In genomic region chr6:40320441-40320840, GRCh38 we compare ENCODE assay signal across 28 cellular contexts.
DNase-seq lines count a peak whose midpoint lies in the region; ATAC-seq, FAIRE-seq and TF ChIP-seq lines count a peak whose summit lies in the region.
"Had no signal": no experiment of that assay in that cellular context is flagged by ENCODE, and none has a peak within 500 bp of the region (broad histone marks: within the 10 kb centered on the region; RNA-seq: fewer than 3 reads in every experiment).

No MANE protein-coding gene starts in this region.

- H2AFZ ChIP-seq in HepG2 (ENCODE audit: low read length) (no peak overlapping the region), osteoblast (ENCODE audit: low read length) (no peak overlapping the region)

- H3K36me3 ChIP-seq in liver (ENCODE audit: control insufficient read depth in 4 of 4, insufficient read depth in 3 of 4, low read depth in 1 of 4, low read length in 3 of 4): no peaks in the 10 kb centered on the region
- no peaks in the 10 kb centered on the region for H3K36me3 ChIP-seq in HepG2 (replicated peaks in 1 of 2; ENCODE audit: control insufficient read depth in 1 of 2, insufficient read depth in 2 of 2, low read length in 2 of 2)
- H3K36me3 ChIP-seq in right lobe of liver: no peaks in the 10 kb centered on the region
- H3K36me3 ChIP-seq in osteoblast (ENCODE audit: insufficient read depth, low read length): no peaks in the 10 kb centered on the region
- H3K36me3 ChIP-seq: BLaER1 treated with 17β-estradiol and CSF1 and Interleukin-3, amounts not matched to agents 10 nM and 100 nM had no signal

- POLR2A ChIA-PET in HepG2 (lab: Yijun Ruan, JAX): no interaction called here

- no peaks in the 10 kb centered on the region for H3K79me2 ChIP-seq in HepG2 (ENCODE audit: insufficient read depth, low read length)
- H3K79me2 ChIP-seq in osteoblast (ENCODE audit: insufficient read depth, low read length): no peaks in the 10 kb centered on the region

- CTCF ChIA-PET in HepG2 (lab: Yijun Ruan, JAX; ENCODE audit: low intra/inter-chr PET ratio, low total read pairs): no interaction called here

- no peaks in the 10 kb centered on the region for H3K4me1 Mint-ChIP-seq in activated naive CD4-positive, alpha-beta T cell treated with anti-CD3 and anti-CD28 coated beads, Interleukin-2, amount 50 U/mL, for 24 hours
- H3K4me1 Mint-ChIP-seq: B cell; CD4-positive, alpha-beta memory T cell; CD4-positive, CD25-positive, alpha-beta regulatory T cell; CD8-positive, alpha-beta memory T cell had no signal

- FAIRE-seq in HepG2 (lab: Jason Lieb, UNC): no peak
- FAIRE-seq: A549, GM12878, GM12892, GM18507 had no signal

- TF ChIP-seq POLR2A in HepG2 (IDR thresholded peaks at IDR 0.05; ENCODE audit: insufficient read depth in 1 of 2, low read depth in 2 of 2, low read length in 2 of 2) (no peak), right lobe of liver (IDR thresholded peaks at IDR 0.05) (no peak)

- H3K4me3 Mint-ChIP-seq in activated naive CD4-positive, alpha-beta T cell treated with anti-CD3 and anti-CD28 coated beads, Interleukin-2, amount 50 U/mL, for 24 hours: no peak overlapping the region
- H3K4me3 Mint-ChIP-seq: B cell; CD4-positive, alpha-beta memory T cell; CD4-positive, CD25-positive, alpha-beta regulatory T cell; CD8-positive, alpha-beta memory T cell had no signal

- H4K20me1 ChIP-seq in HepG2 (ENCODE audit: insufficient read depth, low read length) (no peaks in the 10 kb centered on the region), osteoblast (ENCODE audit: insufficient read depth, low read length) (no peaks in the 10 kb centered on the region)
- H4K20me1 ChIP-seq: BLaER1 treated with 17β-estradiol and CSF1 and Interleukin-3, amounts not matched to agents 10 nM and 100 nM had no signal

- TF ChIP-seq RAD21 in liver (IDR thresholded peaks at IDR 0.05): no peak
- no peak for TF ChIP-seq RAD21 in HepG2 (CRISPR knock-in tag; IDR thresholded peaks at IDR 0.05)

- H3K9ac ChIP-seq in liver (ENCODE audit: low read depth in 1 of 2, low read length in 2 of 2): no peak overlapping the region
- no peak overlapping the region for H3K9ac ChIP-seq in HepG2 (ENCODE audit: insufficient read depth, low read depth, low read length)
- H3K9ac ChIP-seq: BLaER1 treated with 17β-estradiol and CSF1 and Interleukin-3, amounts not matched to agents 10 nM and 100 nM had no signal

- H3K4me1 ChIP-seq in liver (ENCODE audit: control insufficient read depth in 4 of 4, insufficient read depth in 4 of 4, low read length in 3 of 4) (peaks cover 0 to 4% (median 0%) of the 10 kb centered on the region in 4 donors), HepG2 (ENCODE audit: insufficient read depth, low read length) (no peaks in the 10 kb centered on the region), right lobe of liver (peaks cover 0 to 11% (median 0%) of the 10 kb centered on the region in 4 donors), osteoblast (ENCODE audit: insufficient read depth, low read length) (no peaks in the 10 kb centered on the region)
- H3K4me1 ChIP-seq: A549 had no signal

- no peak overlapping the region for H3K4me3 ChIP-seq in liver (ENCODE audit: low read depth in 1 of 3, low read length in 3 of 3)
- H3K4me3 ChIP-seq in HepG2 (replicated peaks in 1 of 3; ENCODE audit: insufficient read depth in 1 of 3, low read depth in 2 of 3, low read length in 3 of 3): no peak overlapping the region
- H3K4me3 ChIP-seq in right lobe of liver: no peak overlapping the region
- H3K4me3 ChIP-seq in osteoblast (ENCODE audit: insufficient read depth, low read length): no peak overlapping the region
- H3K4me3 ChIP-seq: A549; BLaER1 treated with 17β-estradiol and CSF1 and Interleukin-3, amounts not matched to agents 10 nM and 100 nM; GM12878 had no signal

- no peak for TF ChIP-seq CTCF in liver (IDR thresholded peaks at IDR 0.05; ENCODE audit: low read depth, low read length, missing input control)
- no peak for TF ChIP-seq CTCF in HepG2 (CRISPR knock-in tag; IDR thresholded peaks at IDR 0.05)
- no peak for TF ChIP-seq CTCF in right lobe of liver (IDR thresholded peaks at IDR 0.05)
- TF ChIP-seq CTCF in osteoblast (IDR thresholded peaks at IDR 0.05; ENCODE audit: extremely low read depth, low read depth, low read length): no peak

- intact Hi-C loops in HepG2 (cut with micrococcal nuclease; ENCODE audit: unreplicated experiment): loop anchor here (1.0 to 10.0 kb wide), 2 partner anchors 32 to 744 kb away; no protein-coding TSS in a partner anchor
- intact Hi-C loops in right lobe of liver (cut with DNase I): no loop called here

- ATAC-seq in activated naive CD4-positive, alpha-beta T cell treated with anti-CD3 and anti-CD28 coated beads, Interleukin-2, amount 50 U/mL, for 72 hours: no peak
- no peak for ATAC-seq in HepG2
- peak; percentile 57 to 87 (median 72) for ATAC-seq in right lobe of liver
- ATAC-seq: A549, GM12878 had no signal

- H3K27me3 ChIP-seq in liver (ENCODE audit: control insufficient read depth in 4 of 4, insufficient read depth in 4 of 4, low read length in 3 of 4) (no peaks in the 10 kb centered on the region), HepG2 (ENCODE audit: control insufficient read depth in 1 of 2, insufficient read depth in 2 of 2, low read length in 2 of 2) (peaks cover 3 to 17% of the 10 kb centered on the region in 2 experiments; a peak in 3 of 5 replicates), right lobe of liver (no peaks in the 10 kb centered on the region), osteoblast (ENCODE audit: insufficient read depth, low read length) (no peaks in the 10 kb centered on the region)
- H3K27me3 ChIP-seq: BLaER1 treated with 17β-estradiol and CSF1 and Interleukin-3, amounts not matched to agents 10 nM and 100 nM had no signal

- H3K9me3 ChIP-seq in liver (ENCODE audit: control insufficient read depth in 4 of 4, low read length in 3 of 4) (peaks cover 0 to 5% (median 0%) of the 10 kb centered on the region in 4 donors), HepG2 (ENCODE audit: low read length) (no peaks in the 10 kb centered on the region), right lobe of liver (no peaks in the 10 kb centered on the region), osteoblast (ENCODE audit: low read depth, low read length) (no peaks in the 10 kb centered on the region)
- H3K9me3 ChIP-seq: A549 had no signal

- DNase-seq in activated naive CD4-positive, alpha-beta T cell treated with anti-CD3 and anti-CD28 coated beads, Interleukin-2, amount 50 U/mL, for 72 hours (ENCODE audit: low spot score in 2 of 2): no peak
- DNase-seq in HepG2 (ENCODE audit: low spot score) (no peak), right lobe of liver (peak in 2 of 3 donors; percentile 62 to 77), osteoblast (ENCODE audit: insufficient read length, low spot score, missing footprints) (peak; percentile 29), NCI-H345 treated with DMSO at 0.1 percent for 48 hours (lab: John Stamatoyannopoulos, UW; ENCODE audit: unreplicated experiment) (no peak), activated gamma-delta T cell treated with Interleukin-2 at 50 U/mL for 16 hours (no peak)
- DNase-seq: AML-193; CD4-positive, alpha-beta memory T cell; CD4-positive, CD25-positive, alpha-beta regulatory T cell; CD8-positive, alpha-beta memory T cell; COR-L47; DMS 273 treated with DMSO at 0.1 percent for 48 hours; DMS153; DMS53; DMS79; DND-41; EL; GDM1 had no signal

- H3K27ac ChIP-seq in liver (ENCODE audit: low read depth in 1 of 2, low read length in 2 of 2) (no peak overlapping the region), HepG2 (ENCODE audit: extremely low read length, insufficient read depth, low read length) (no peak overlapping the region), right lobe of liver (no peak overlapping the region), osteoblast (ENCODE audit: low read depth, low read length) (no peak overlapping the region)
- H3K27ac ChIP-seq: 22Rv1; A549; BLaER1 treated with 17β-estradiol and CSF1 and Interleukin-3, amounts not matched to agents 10 nM and 100 nM; C4-2B had no signal

- BruUV-seq in HepG2 (replicated peaks; lab: Mats Ljungman, UMichigan): no TSS peak

- H3K27ac Mint-ChIP-seq in activated naive CD4-positive, alpha-beta T cell treated with anti-CD3 and anti-CD28 coated beads, Interleukin-2, amount 50 U/mL, for 24 hours: peak overlapping the region; percentile 52
- H3K27ac Mint-ChIP-seq in activated naive CD4-positive, alpha-beta T cell treated with anti-CD3 and anti-CD28 coated beads, Interleukin-2, amount 50 U/mL, for 72 hours: no peak overlapping the region
- H3K27ac Mint-ChIP-seq: B cell; CD4-positive, alpha-beta memory T cell; CD4-positive, CD25-positive, alpha-beta regulatory T cell; CD8-positive, alpha-beta memory T cell had no signal

- in situ Hi-C loops in HepG2 (cut with HindIII; ENCODE audit: extremely low pct_ligation_motif_present, low pct_unique_long_range_greater_than_20kb): no loop called here

- no peak overlapping the region for H3K4me2 ChIP-seq in HepG2 (ENCODE audit: low read depth, low read length)
- H3K4me2 ChIP-seq in osteoblast (ENCODE audit: insufficient read depth, low read length): no peak overlapping the region
- H3K4me2 ChIP-seq: A549; BLaER1 treated with 17β-estradiol and CSF1 and Interleukin-3, amounts not matched to agents 10 nM and 100 nM had no signal

- no peak for TF ChIP-seq EP300 in HepG2 (IDR thresholded peaks at IDR 0.05; ENCODE audit: low read depth in 2 of 2, low read length in 2 of 2)
- no peak for TF ChIP-seq EP300 in HepG2 (CRISPR knock-in tag; IDR thresholded peaks at IDR 0.05; ENCODE audit: borderline replicate concordance)

- H3K36me3 Mint-ChIP-seq in activated naive CD4-positive, alpha-beta T cell treated with anti-CD3 and anti-CD28 coated beads, Interleukin-2, amount 50 U/mL, for 24 hours: no peaks in the 10 kb centered on the region
- H3K36me3 Mint-ChIP-seq in activated naive CD4-positive, alpha-beta T cell treated with anti-CD3 and anti-CD28 coated beads, Interleukin-2, amount 50 U/mL, for 72 hours: no peaks in the 10 kb centered on the region
- H3K36me3 Mint-ChIP-seq: CD4-positive, alpha-beta memory T cell; CD4-positive, CD25-positive, alpha-beta regulatory T cell; CD8-positive, alpha-beta memory T cell had no signal

- H3K27me3 Mint-ChIP-seq in activated naive CD4-positive, alpha-beta T cell treated with anti-CD3 and anti-CD28 coated beads, Interleukin-2, amount 50 U/mL, for 24 hours: peaks cover 11% of the 10 kb centered on the region

- WGBS in liver: 52% methylated on average over 3 of the region's 3 CpGs
- 0% methylated on average over 3 of the region's 3 CpGs for WGBS in HepG2 (ENCODE audit: low lambda C conversion rate)
- 53% methylated on average over 2 of the region's 3 CpGs for WGBS in right lobe of liver (ENCODE audit: insufficient coverage, low coverage, low lambda C conversion rate, missing lambda C conversion rate)

- H3K9me3 Mint-ChIP-seq in activated naive CD4-positive, alpha-beta T cell treated with anti-CD3 and anti-CD28 coated beads, Interleukin-2, amount 50 U/mL, for 24 hours: peaks cover 5% of the 10 kb centered on the region
- peaks cover 5 to 10% of the 10 kb centered on the region in 2 donors for H3K9me3 Mint-ChIP-seq in activated naive CD4-positive, alpha-beta T cell treated with anti-CD3 and anti-CD28 coated beads, Interleukin-2, amount 50 U/mL, for 72 hours

TF ChIP-seq in liver, 16 proteins besides CTCF, POLR2A, EP300 and RAD21 (continues in another document):
- TF ChIP-seq SP1 (IDR thresholded peaks at IDR 0.05): peak; percentile 9
- peak; percentile 63 to 69 for TF ChIP-seq HNF4A (conservative IDR thresholded peaks at IDR 0.05)

TF ChIP-seq in HepG2, 621 proteins besides CTCF, POLR2A, EP300 and RAD21 (continues in another document):
- no peak for TF ChIP-seq MYNN (CRISPR knock-in tag; IDR thresholded peaks at IDR 0.05; ENCODE audit: low read depth)
- TF ChIP-seq ZNF543 (CRISPR knock-in tag; IDR thresholded peaks at IDR 0.05): no peak

Comparison
In these comparisons a context has a peak if more than half of its experiments do, and no peak if none do; other contexts are left out.
1. ATAC-seq: peak in right lobe of liver (4 of 4); none in activated naive CD4-positive, alpha-beta T cell treated with anti-CD3 and anti-CD28 coated beads, Interleukin-2, amount 50 U/mL, for 72 hours (0 of 2) and HepG2 (single experiment).
2. DNase-seq: peak in right lobe of liver (2 of 3) and osteoblast (single experiment); none in activated naive CD4-positive, alpha-beta T cell treated with anti-CD3 and anti-CD28 coated beads, Interleukin-2, amount 50 U/mL, for 72 hours (0 of 2), HepG2 (single experiment), NCI-H345 treated with DMSO at 0.1 percent for 48 hours (single experiment) and activated gamma-delta T cell treated with Interleukin-2 at 50 U/mL for 16 hours (single experiment).